Comparison of ENCODE assay signal across 10 cellular contexts in genomic region chr1:34948739-34949138, GRCh38. TPM values are rescaled to one million over a fixed set of nuclear protein-coding genes. Genes with fewer than 3 reads are reported as not detected.
DNase-seq lines count a peak whose midpoint lies in the region; ATAC-seq, FAIRE-seq and TF ChIP-seq lines count a peak whose summit lies in the region.
"Not testable (repeated sequence)": the region's sequence is repeated elsewhere in the genome, so short reads cannot be mapped to it uniquely, and the experiment has no call there.
"Had no signal": no experiment of that assay in that cellular context is flagged by ENCODE, and none has a peak within 500 bp of the region (broad histone marks: within the 10 kb centered on the region; RNA-seq: fewer than 3 reads in every experiment).

No MANE protein-coding gene starts in this region.

- not testable (repeated sequence) for ATAC-seq in central memory CD8-positive, alpha-beta T cell (replicated peaks; ENCODE audit: extremely low read depth, poor library complexity, severe bottlenecking)
- peak; percentile 93 for ATAC-seq in HepG2

- TF ChIP-seq POLR2A in HepG2 (IDR thresholded peaks at IDR 0.05; ENCODE audit: insufficient read depth in 1 of 2, low read depth in 2 of 2, low read length in 2 of 2), result not testable (repeated sequence)

- BruUV-seq in HepG2 (replicated peaks; lab: Mats Ljungman, UMichigan), result not testable (repeated sequence)

- not testable (repeated sequence) for H3K4me1 ChIP-seq in HEK293 (ENCODE audit: control insufficient read depth, insufficient read depth, low read length); HepG2 (ENCODE audit: insufficient read depth, low read length)

- H3K4me3 ChIP-seq in HEK293 (ENCODE audit: low read depth, low read length); HepG2 (replicated peaks in 1 of 3; ENCODE audit: insufficient read depth in 1 of 3, low read depth in 2 of 3, low read length in 3 of 3): not testable (repeated sequence)

- CTCF ChIA-PET in HEK293 (lab: Yijun Ruan, JAX); HepG2 (lab: Yijun Ruan, JAX; ENCODE audit: low intra/inter-chr PET ratio, low total read pairs): not testable (repeated sequence)

- FAIRE-seq in HTR-8/SVneo (lab: Jason Lieb, UNC), result peak; percentile 49
- not testable (repeated sequence) for FAIRE-seq in HepG2 (lab: Jason Lieb, UNC)

- H3K4me3 Mint-ChIP-seq in central memory CD8-positive, alpha-beta T cell; glutamatergic neuron (ENCODE audit: unreplicated experiment): not testable (repeated sequence)

- H3K27me3 ChIP-seq in HepG2 (ENCODE audit: control insufficient read depth in 1 of 2, insufficient read depth in 2 of 2, low read length in 2 of 2), result not testable (repeated sequence)

- H3K36me3 Mint-ChIP-seq in central memory CD8-positive, alpha-beta T cell (ENCODE audit: insufficient read depth); glutamatergic neuron (ENCODE audit: unreplicated experiment): not testable (repeated sequence)

- H3K27ac Mint-ChIP-seq in central memory CD8-positive, alpha-beta T cell (ENCODE audit: low read depth), result peak overlapping the region; percentile 44
- H3K27ac Mint-ChIP-seq in glutamatergic neuron (ENCODE audit: unreplicated experiment), result peak overlapping the region; percentile 73

- 17% methylated on average over 10 of the region's 10 CpGs for WGBS in HepG2 (ENCODE audit: low lambda C conversion rate)

- intact Hi-C loops in HepG2 (cut with micrococcal nuclease; ENCODE audit: unreplicated experiment), result not testable (repeated sequence)

- not testable (repeated sequence) for H3K9ac ChIP-seq in HepG2 (ENCODE audit: insufficient read depth, low read depth, low read length)

- TF ChIP-seq RAD21 in HepG2 (CRISPR knock-in tag; IDR thresholded peaks at IDR 0.05), result not testable (repeated sequence)

- not testable (repeated sequence) for H2AFZ ChIP-seq in HepG2 (ENCODE audit: low read length)

- POLR2A ChIA-PET in HEK293 (lab: Yijun Ruan, JAX), result interaction anchor here (0.6 kb wide), 1 partner anchor 65 kb away, joined by 3 read pairs; no protein-coding TSS in a partner anchor
- POLR2A ChIA-PET in HepG2 (lab: Yijun Ruan, JAX), result not testable (repeated sequence)

- not testable (repeated sequence) for H4K20me1 ChIP-seq in HepG2 (ENCODE audit: insufficient read depth, low read length)

- H3K4me2 ChIP-seq in HepG2 (ENCODE audit: low read depth, low read length), result peak overlapping the region; percentile 29; the same call in 1 of the 2 replicates

- in situ Hi-C loops in HepG2 (cut with HindIII; ENCODE audit: extremely low pct_ligation_motif_present, low pct_unique_long_range_greater_than_20kb), result not testable (repeated sequence)

- not testable (repeated sequence) for H3K9me3 Mint-ChIP-seq in central memory CD8-positive, alpha-beta T cell; glutamatergic neuron (ENCODE audit: unreplicated experiment)

- DNase-seq in HTR-8/SVneo (ENCODE audit: insufficient read length, low spot score); central memory CD8-positive, alpha-beta T cell (ENCODE audit: low spot score in 2 of 2); glutamatergic neuron; HepG2 (ENCODE audit: low spot score): not testable (repeated sequence)

- H3K9me3 ChIP-seq in HEK293 (ENCODE audit: control insufficient read depth, insufficient read depth, low read depth, low read length); HepG2 (ENCODE audit: low read length): not testable (repeated sequence)

- not testable (repeated sequence) for TF ChIP-seq CTCF in HEK293 (tag by site-specific recombination; IDR thresholded peaks at IDR 0.05); glutamatergic neuron (IDR thresholded peaks at IDR 0.05; ENCODE audit: partially characterized antibody, unreplicated experiment); HepG2 (CRISPR knock-in tag; IDR thresholded peaks at IDR 0.05)

- not testable (repeated sequence) for H3K79me2 ChIP-seq in HepG2 (ENCODE audit: insufficient read depth, low read length)

- not testable (repeated sequence) for TF ChIP-seq EP300 in HepG2 (IDR thresholded peaks at IDR 0.05; ENCODE audit: low read depth in 2 of 2, low read length in 2 of 2); HepG2 (CRISPR knock-in tag; IDR thresholded peaks at IDR 0.05; ENCODE audit: borderline replicate concordance)

- not testable (repeated sequence) for H3K4me1 Mint-ChIP-seq in central memory CD8-positive, alpha-beta T cell; glutamatergic neuron (ENCODE audit: low read depth, unreplicated experiment)

- H3K36me3 ChIP-seq in HEK293 (ENCODE audit: control insufficient read depth in 2 of 2, insufficient read depth in 1 of 2, low read length in 2 of 2); HepG2 (replicated peaks in 1 of 2; ENCODE audit: control insufficient read depth in 1 of 2, insufficient read depth in 2 of 2, low read length in 2 of 2): not testable (repeated sequence)

- peaks cover 50% of the 10 kb centered on the region for H3K27me3 Mint-ChIP-seq in central memory CD8-positive, alpha-beta T cell
- not testable (repeated sequence) for H3K27me3 Mint-ChIP-seq in glutamatergic neuron (ENCODE audit: unreplicated experiment)

- not testable (repeated sequence) for H3K27ac ChIP-seq in HEK293 (ENCODE audit: extremely low read depth, low read depth, low read length); HepG2 (ENCODE audit: extremely low read length, insufficient read depth, low read length)

TF ChIP-seq in HEK293, 187 proteins besides CTCF, POLR2A, EP300 and RAD21:
- peak; percentile 29; the same call in 1 of the 2 replicates for TF ChIP-seq ZNF112 (tag by site-specific recombination; IDR thresholded peaks at IDR 0.05)

TF ChIP-seq in HepG2, 621 proteins besides CTCF, POLR2A, EP300 and RAD21 (continues in another document):
- TF ChIP-seq SALL1 (CRISPR knock-in tag; IDR thresholded peaks at IDR 0.05) (0 out of 2 replicates have a peak, but pooled peaks have one; percentile 15), SAP130 (CRISPR knock-in tag; IDR thresholded peaks at IDR 0.05; ENCODE audit: low read depth) (0 out of 2 replicates have a peak, but pooled peaks have one; percentile 30)

RNA-seq across cellular contexts. Expression of gene DLGAP3, which starts 19.3 kb away (rescaled TPM):
- total RNA-seq in glutamatergic neuron (ENCODE audit: unreplicated experiment) (44.8 TPM), HepG2 (2016; rRNA removed; fragmentation: Illumina TruSeq; extraction: Trizol) (0.04 and 0.06 TPM in 2 replicates)
- total RNA-seq in HepG2 (2016; cell fraction: cytosol; rRNA removed; fragmentation: Illumina TruSeq; extraction: Trizol; ENCODE audit: low read depth), result not detected in 2 replicates
- total RNA-seq in HepG2 (2016; cell fraction: insoluble cytoplasmic fraction; rRNA removed; fragmentation: Illumina TruSeq; extraction: Trizol), result 0.04 TPM in 1 of 2 replicates, not detected in the other
- total RNA-seq in HepG2 (2016; cell fraction: membrane; rRNA removed; fragmentation: Illumina TruSeq; extraction: Trizol), result 0.03 and 0.07 TPM in 2 replicates
- not detected in 2 replicates for total RNA-seq in HepG2 (2016; cell fraction: nucleus; rRNA removed; fragmentation: Illumina TruSeq; extraction: Trizol)
- 0.03 and 0.12 TPM in 2 replicates for polyA plus RNA-seq in HepG2 (2011; rRNA removed)
- 0.03 TPM in 2 replicates for polyA plus RNA-seq in HepG2 (2011; cell fraction: cytosol; rRNA removed)
- 0.11 and 0.14 TPM in 2 replicates for polyA plus RNA-seq in HepG2 (2011; cell fraction: nucleus; rRNA removed)
- 0.04 TPM in 1 of 2 replicates, not detected in the other for polyA plus RNA-seq in HepG2 (2012)
- 0.28 TPM in 1 of 2 replicates, not detected in the other for polyA plus RNA-seq in HepG2 (2016; cell fraction: cytosol; fragmentation: Illumina TruSeq; extraction: Trizol; ENCODE audit: low read depth)
- polyA plus RNA-seq in HepG2 (2016; cell fraction: insoluble cytoplasmic fraction; fragmentation: Illumina TruSeq; extraction: Trizol; ENCODE audit: low read depth), result 0.05 and 0.10 TPM in 2 replicates
- 0.07 TPM in 1 of 2 replicates, not detected in the other for polyA plus RNA-seq in HepG2 (2016; cell fraction: membrane; fragmentation: Illumina TruSeq; extraction: Trizol; ENCODE audit: low read depth)
- 0.95 TPM in 1 of 2 replicates, not detected in the other for polyA plus RNA-seq in HepG2 (2016; cell fraction: nucleus; fragmentation: Illumina TruSeq; extraction: Trizol; ENCODE audit: insufficient read depth, low read depth)
- 0.30 TPM in 1 of 2 replicates, not detected in the other for polyA minus RNA-seq in HepG2 (2011; rRNA and poly(A)+ RNA removed; ENCODE audit: low replicate concordance)
- not detected in 2 replicates for polyA minus RNA-seq in HepG2 (2011; cell fraction: cytosol; rRNA and poly(A)+ RNA removed)
- 0.12 TPM in 1 of 2 replicates, not detected in the other for polyA minus RNA-seq in HepG2 (2011; cell fraction: nucleus; rRNA and poly(A)+ RNA removed)
- total RNA-seq: A172, A673 had no signal
- polyA plus RNA-seq: AG04450; BJ; CD8-positive, alpha-beta memory T cell had no signal

RNA-seq across cellular contexts. Expression of gene TMEM35B, which starts 36.4 kb away (rescaled TPM):
- total RNA-seq in glutamatergic neuron (ENCODE audit: unreplicated experiment), result not detected
- 4.5 and 11.5 TPM in 2 replicates for total RNA-seq in HepG2 (2016; rRNA removed; fragmentation: Illumina TruSeq; extraction: Trizol)
- total RNA-seq in HepG2 (2016; cell fraction: cytosol; rRNA removed; fragmentation: Illumina TruSeq; extraction: Trizol; ENCODE audit: low read depth), result 2.0 and 3.1 TPM in 2 replicates
- total RNA-seq in HepG2 (2016; cell fraction: insoluble cytoplasmic fraction; rRNA removed; fragmentation: Illumina TruSeq; extraction: Trizol), result 6.1 and 11.1 TPM in 2 replicates
- total RNA-seq in HepG2 (2016; cell fraction: membrane; rRNA removed; fragmentation: Illumina TruSeq; extraction: Trizol), result 3.0 and 3.3 TPM in 2 replicates
- total RNA-seq in HepG2 (2016; cell fraction: nucleus; rRNA removed; fragmentation: Illumina TruSeq; extraction: Trizol), result 12.0 and 13.3 TPM in 2 replicates
- 23.3 and 26.0 TPM in 2 replicates for polyA plus RNA-seq in HepG2 (2011; rRNA removed)
- 21.2 and 28.1 TPM in 2 replicates for polyA plus RNA-seq in HepG2 (2011; cell fraction: cytosol; rRNA removed)
- 4.7 and 5.7 TPM in 2 replicates for polyA plus RNA-seq in HepG2 (2011; cell fraction: nucleus; rRNA removed)
- 12.2 and 14.7 TPM in 2 replicates for polyA plus RNA-seq in HepG2 (2012)
- 2.8 TPM in 2 replicates for polyA plus RNA-seq in HepG2 (2016; cell fraction: cytosol; fragmentation: Illumina TruSeq; extraction: Trizol; ENCODE audit: low read depth)
- polyA plus RNA-seq in HepG2 (2016; cell fraction: insoluble cytoplasmic fraction; fragmentation: Illumina TruSeq; extraction: Trizol; ENCODE audit: low read depth), result 6.6 and 6.7 TPM in 2 replicates
- 3.2 and 3.3 TPM in 2 replicates for polyA plus RNA-seq in HepG2 (2016; cell fraction: membrane; fragmentation: Illumina TruSeq; extraction: Trizol; ENCODE audit: low read depth)
- 22.1 and 24.6 TPM in 2 replicates for polyA plus RNA-seq in HepG2 (2016; cell fraction: nucleus; fragmentation: Illumina TruSeq; extraction: Trizol; ENCODE audit: insufficient read depth, low read depth)
- polyA minus RNA-seq in HepG2 (2011; rRNA and poly(A)+ RNA removed; ENCODE audit: low replicate concordance), result 16.7 and 19.9 TPM in 2 replicates
- 3.9 and 4.2 TPM in 2 replicates for polyA minus RNA-seq in HepG2 (2011; cell fraction: cytosol; rRNA and poly(A)+ RNA removed)
- polyA minus RNA-seq in HepG2 (2011; cell fraction: nucleus; rRNA and poly(A)+ RNA removed), result 2.2 and 4.2 TPM in 2 replicates

Comparison
In these comparisons a context has a peak if more than half of its experiments do, and no peak if none do; other contexts are left out.
1. RNA of gene DLGAP3, which starts 19.3 kb away (total RNA-seq): 44.8 TPM in glutamatergic neuron (single experiment); 0.03 to 0.07 TPM in HepG2; every median in the first group is over 10 times any median in the second.